Comparison of ENCODE assay signal across 17 cellular contexts in the genomic region with DNA sequence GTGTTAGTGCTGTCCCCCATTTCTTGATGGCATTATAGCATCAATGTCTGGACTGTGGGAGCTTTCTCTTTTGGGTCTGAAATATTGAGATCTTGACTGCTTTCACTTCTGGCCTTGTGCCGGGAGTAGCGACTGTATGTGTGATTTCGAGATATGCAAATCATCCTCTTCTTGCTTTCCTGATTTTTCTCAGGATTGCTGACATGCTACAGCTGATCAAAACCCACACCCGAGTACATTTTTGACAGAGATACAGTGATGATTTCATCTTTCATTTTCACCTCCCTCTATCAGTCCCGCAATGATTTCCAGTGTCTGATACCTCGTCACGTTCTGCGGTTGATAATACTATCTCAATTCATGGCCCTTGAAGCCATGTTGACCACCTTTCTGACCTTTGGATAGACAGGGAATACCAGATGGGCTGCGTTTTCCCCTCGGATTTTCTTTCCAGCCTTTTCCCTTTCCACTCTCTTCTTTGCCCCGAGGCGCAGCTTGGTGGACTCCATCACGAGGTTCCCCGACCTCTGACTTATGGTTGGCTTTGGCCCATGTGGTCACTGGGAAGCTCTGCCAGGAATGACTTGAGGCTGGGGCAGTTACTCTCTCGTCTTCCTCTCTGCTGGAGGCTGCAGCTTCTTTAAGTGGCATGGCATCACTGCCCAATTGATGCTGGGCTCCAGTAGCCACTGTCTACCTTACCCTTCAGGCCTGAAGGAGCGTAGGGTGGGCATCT.
DNase-seq lines count a peak whose midpoint lies in the region; ATAC-seq and TF ChIP-seq lines count a peak whose summit lies in the region.
"Had no signal": no experiment of that assay in that cellular context is flagged by ENCODE, and none has a peak within 500 bp of the region (broad histone marks: within the 10 kb centered on the region; RNA-seq: fewer than 3 reads in every experiment).

No MANE protein-coding gene starts in this region.

- no peaks in the 10 kb centered on the region for H3K9me3 Mint-ChIP-seq in brain
- H3K9me3 Mint-ChIP-seq: T-helper 2 cell treated with Interferon-gamma antibody and Interleukin-4, amounts not matched to agents 5 μg/mL and 100 μg/mL, for 36 hours; WTC11 had no signal

- no peak overlapping the region for H3K4me3 Mint-ChIP-seq in brain
- H3K4me3 Mint-ChIP-seq: T-helper 2 cell treated with Interferon-gamma antibody and Interleukin-4, amounts not matched to agents 5 μg/mL and 100 μg/mL, for 36 hours; WTC11 had no signal

- peak overlapping the region in 3 of 5 experiments; percentile 76 to 88 (median 79) for H3K27ac Mint-ChIP-seq in brain
- H3K27ac Mint-ChIP-seq: T-helper 2 cell treated with Interferon-gamma antibody and Interleukin-4, amounts not matched to agents 5 μg/mL and 100 μg/mL, for 36 hours; WTC11 had no signal

- peak; percentile 78 for ATAC-seq in HG02870 (IDR thresholded peaks at IDR 0.05; ENCODE audit: unreplicated experiment)
- ATAC-seq: Panc1, WTC11 had no signal

- H3K27me3 Mint-ChIP-seq in brain: no peaks in the 10 kb centered on the region

- peak; percentile 24 for DNase-seq in GM06990 (ENCODE audit: extremely low read depth, insufficient read length)
- peak; percentile 68 for DNase-seq in GM13977 (ENCODE audit: low spot score)
- DNase-seq in activated CD8-positive, alpha-beta memory T cell treated with anti-CD3 and anti-CD28 coated beads for 24 hours: no peak
- DNase-seq in NCI-H2029 treated with DMSO at 0.1 percent for 48 hours (lab: John Stamatoyannopoulos, UW): no peak
- DNase-seq in epidermal melanocyte (ENCODE audit: insufficient read length, low spot score): no peak
- no peak for DNase-seq in nucleus accumbens (lab: John Stamatoyannopoulos, UW)
- DNase-seq: DMS79 treated with DMSO at 0.1 percent for 48 hours, GOT3, NCI-H1092, sigmoid colon, substantia nigra had no signal

- no peaks in the 10 kb centered on the region for H3K27me3 ChIP-seq in GM06990 (replicated peaks; ENCODE audit: control insufficient read depth, insufficient read depth, low read length)
- H3K27me3 ChIP-seq: sigmoid colon had no signal

- H3K4me3 ChIP-seq in GM06990 (replicated peaks; ENCODE audit: low read depth, low read length): no peak overlapping the region
- H3K4me3 ChIP-seq: lung, sigmoid colon had no signal

- peaks cover 23% of the 10 kb centered on the region for H3K4me1 Mint-ChIP-seq in brain
- H3K4me1 Mint-ChIP-seq: WTC11 had no signal

- H3K36me3 Mint-ChIP-seq in brain: peaks cover 8% of the 10 kb centered on the region
- H3K36me3 Mint-ChIP-seq: WTC11 had no signal

- H3K36me3 ChIP-seq in GM06990 (ENCODE audit: control insufficient read depth, insufficient read depth, low read length): peaks cover 3% of the 10 kb centered on the region
- H3K36me3 ChIP-seq: sigmoid colon had no signal

- in situ Hi-C loops in GM13977 (cut with MboI; ENCODE audit: low pct_unique_long_range_greater_than_20kb, low sequenced_read_pairs, unreplicated experiment): no loop called here

- no peak for TF ChIP-seq CTCF in GM06990 (IDR thresholded peaks at IDR 0.05; ENCODE audit: insufficient read depth, low read length, poor library complexity, severe bottlenecking)
- no peak for TF ChIP-seq CTCF in GM13977 (IDR thresholded peaks at IDR 0.05; ENCODE audit: extremely low read depth, insufficient read depth, missing control alignments)
- no peak for TF ChIP-seq CTCF in brain (conservative IDR thresholded peaks at IDR 0.05)

Comparison
In these comparisons a context has a peak if more than half of its experiments do, and no peak if none do; other contexts are left out.
1. DNase-seq: peak in GM06990 (single experiment) and GM13977 (single experiment); none in activated CD8-positive, alpha-beta memory T cell treated with anti-CD3 and anti-CD28 coated beads for 24 hours (single experiment), NCI-H2029 treated with DMSO at 0.1 percent for 48 hours (single experiment), epidermal melanocyte (single experiment) and nucleus accumbens (0 of 56).